15 cellular contexts compared by ENCODE assay signal in genomic region chr2:218881744-218882462, GRCh38. TPM values are rescaled to one million over a fixed set of nuclear protein-coding genes. Genes with fewer than 3 reads are reported as not detected.
DNase-seq lines count a peak whose midpoint lies in the region; TF ChIP-seq lines count a peak whose summit lies in the region.
"Had no signal": no experiment of that assay in that cellular context is flagged by ENCODE, and none has a peak within 500 bp of the region (broad histone marks: within the 10 kb centered on the region; RNA-seq: fewer than 3 reads in every experiment).

No MANE protein-coding gene starts in this region.

- H3K9me3 Mint-ChIP-seq in activated CD4-positive, alpha-beta T cell treated with anti-CD3 and anti-CD28 coated beads, Interleukin-2, amount 10 ng/mL, durations not matched to agents 7 days and 5 days = no peaks in the 10 kb centered on the region
- H3K9me3 Mint-ChIP-seq in chondrocyte (ENCODE audit: low read depth) = no peaks in the 10 kb centered on the region
- no peaks in the 10 kb centered on the region for H3K9me3 Mint-ChIP-seq in HFFc6
- H3K9me3 Mint-ChIP-seq: WTC11 had no signal

- H3K27ac Mint-ChIP-seq in activated CD4-positive, alpha-beta T cell treated with anti-CD3 and anti-CD28 coated beads, Interleukin-2, amount 10 ng/mL, durations not matched to agents 7 days and 5 days = no peak overlapping the region
- H3K27ac Mint-ChIP-seq in chondrocyte (ENCODE audit: unreplicated experiment) = no peak overlapping the region
- no peak overlapping the region for H3K27ac Mint-ChIP-seq in HFFc6
- H3K27ac Mint-ChIP-seq: WTC11 had no signal

- H3K4me1 Mint-ChIP-seq in activated CD4-positive, alpha-beta T cell treated with anti-CD3 and anti-CD28 coated beads, Interleukin-2, amount 10 ng/mL, durations not matched to agents 7 days and 5 days = peaks cover 16% of the 10 kb centered on the region
- peaks cover 5% of the 10 kb centered on the region for H3K4me1 Mint-ChIP-seq in chondrocyte (ENCODE audit: low read depth)
- no peaks in the 10 kb centered on the region for H3K4me1 Mint-ChIP-seq in HFFc6 (ENCODE audit: low read depth)

- CTCF ChIA-PET in activated CD4-positive, alpha-beta T cell treated with anti-CD3 and anti-CD28 coated beads, Interleukin-2, amount 10 ng/mL, durations not matched to agents 7 days and 5 days (lab: Charles Lee) = interaction anchor here (0.6 to 27.4 kb wide), 5 partner anchors 13 to 171 kb away, joined by 3 to 669 read pairs (median 3); partner anchors contain the start of gene TTLL4

- peaks cover 69% of the 10 kb centered on the region for H3K27me3 Mint-ChIP-seq in activated CD4-positive, alpha-beta T cell treated with anti-CD3 and anti-CD28 coated beads, Interleukin-2, amount 10 ng/mL, durations not matched to agents 7 days and 5 days
- H3K27me3 Mint-ChIP-seq in chondrocyte (ENCODE audit: low read depth) (peaks cover 69% of the 10 kb centered on the region), HFFc6 (ENCODE audit: insufficient read depth) (peaks cover 59% of the 10 kb centered on the region)

- intact Hi-C loops in posterior vena cava (cut with DNase I) = no loop called here

- DNase-seq in activated CD4-positive, alpha-beta T cell treated with anti-CD3 and anti-CD28 coated beads for 48 hours = peak; percentile 7
- no peak for DNase-seq in activated CD4-positive, alpha-beta T cell treated with anti-CD3 and anti-CD28 coated beads, Interleukin-2, amount 10 ng/mL, durations not matched to agents 7 days and 5 days
- peak; percentile 32 for DNase-seq in NCI-H226
- peak; percentile 84 for DNase-seq in chondrocyte (ENCODE audit: low spot score)
- peak; percentile 31 for DNase-seq in posterior vena cava (ENCODE audit: low spot score)
- DNase-seq in AG08396 (ENCODE audit: low spot score) = no peak
- no peak for DNase-seq in NCI-H1417 treated with DMSO at 0.1 percent for 48 hours (lab: John Stamatoyannopoulos, UW)
- no peak for DNase-seq in HFFc6
- DNase-seq: COR-L47, dermis blood vessel endothelial cell, ovary, small intestine had no signal

- no peaks in the 10 kb centered on the region for H3K36me3 Mint-ChIP-seq in activated CD4-positive, alpha-beta T cell treated with anti-CD3 and anti-CD28 coated beads, Interleukin-2, amount 10 ng/mL, durations not matched to agents 7 days and 5 days (ENCODE audit: low read depth)
- peaks cover 4% of the 10 kb centered on the region for H3K36me3 Mint-ChIP-seq in chondrocyte (ENCODE audit: low read depth)
- 0 out of 2 replicates have a peak, but pooled peaks cover 4% of the 10 kb centered on the region for H3K36me3 Mint-ChIP-seq in HFFc6 (ENCODE audit: low read depth)
- H3K36me3 Mint-ChIP-seq: WTC11 had no signal

- TF ChIP-seq CTCF in chondrocyte (IDR thresholded peaks at IDR 0.05) (no peak), HFFc6 (IDR thresholded peaks at IDR 0.05) (no peak)

- H3K4me3 Mint-ChIP-seq in activated CD4-positive, alpha-beta T cell treated with anti-CD3 and anti-CD28 coated beads, Interleukin-2, amount 10 ng/mL, durations not matched to agents 7 days and 5 days = no peak overlapping the region
- H3K4me3 Mint-ChIP-seq in chondrocyte (ENCODE audit: unreplicated experiment) (no peak overlapping the region), HFFc6 (no peak overlapping the region)

- POLR2A ChIA-PET in activated CD4-positive, alpha-beta T cell treated with anti-CD3 and anti-CD28 coated beads, Interleukin-2, amount 10 ng/mL, durations not matched to agents 7 days and 5 days (lab: Charles Lee) = no interaction called here

RNA-seq across cellular contexts. Expression of gene WNT10A, which starts 1.3 kb away (rescaled TPM):
- total RNA-seq in activated CD4-positive, alpha-beta T cell treated with anti-CD3 and anti-CD28 coated beads, Interleukin-2, amount 10 ng/mL, durations not matched to agents 7 days and 5 days = under 1 TPM; 0.10 TPM
- total RNA-seq in chondrocyte (not detected in 3 replicates), posterior vena cava (not detected)
- not detected for total RNA-seq in HFFc6 (2021; fragmentation: NEBNext Ultra II Directional; extraction: Animal tissue kit (Norgen Biotek cat#: 25700))
- total RNA-seq: HT1080, WTC11 had no signal

RNA-seq across cellular contexts. Expression of gene WNT6, which starts 22.3 kb away (rescaled TPM):
- not detected for total RNA-seq in activated CD4-positive, alpha-beta T cell treated with anti-CD3 and anti-CD28 coated beads, Interleukin-2, amount 10 ng/mL, durations not matched to agents 7 days and 5 days
- total RNA-seq in chondrocyte (not detected in 3 replicates), posterior vena cava (under 1 TPM; 0.23 to 0.24 TPM)
- not detected for total RNA-seq in HFFc6 (2021; fragmentation: NEBNext Ultra II Directional; extraction: Animal tissue kit (Norgen Biotek cat#: 25700))
- total RNA-seq: dermis blood vessel endothelial cell, HT1080, mammary epithelial cell, WTC11 had no signal

RNA-seq across cellular contexts. Expression of gene PRKAG3, which starts 50.3 kb away (rescaled TPM):
- not detected for total RNA-seq in activated CD4-positive, alpha-beta T cell treated with anti-CD3 and anti-CD28 coated beads, Interleukin-2, amount 10 ng/mL, durations not matched to agents 7 days and 5 days
- not detected in 3 replicates for total RNA-seq in chondrocyte
- total RNA-seq in posterior vena cava = under 1 TPM in 1 of 2 donors, not detected in 1; 0.23 TPM
- not detected for total RNA-seq in HFFc6 (2021; fragmentation: NEBNext Ultra II Directional; extraction: Animal tissue kit (Norgen Biotek cat#: 25700))
- total RNA-seq: dermis blood vessel endothelial cell, HT1080, mammary epithelial cell, WTC11 had no signal

Comparison
In these comparisons a context has a peak if more than half of its experiments do, and no peak if none do; other contexts are left out.
1. DNase-seq: peak in activated CD4-positive, alpha-beta T cell treated with anti-CD3 and anti-CD28 coated beads for 48 hours (single experiment), NCI-H226 (single experiment), chondrocyte (single experiment) and posterior vena cava (single experiment); none in activated CD4-positive, alpha-beta T cell treated with anti-CD3 and anti-CD28 coated beads, Interleukin-2, amount 10 ng/mL, durations not matched to agents 7 days and 5 days (single experiment), AG08396 (single experiment), NCI-H1417 treated with DMSO at 0.1 percent for 48 hours (single experiment) and HFFc6 (single experiment).